In genomic region chr4:8533274-8533865, GRCh38 we compare ENCODE assay signal across 1 cellular context.
TF ChIP-seq lines count a peak whose summit lies in the region.

No MANE protein-coding gene starts in this region.

TF ChIP-seq in HepG2, 621 proteins besides CTCF, POLR2A, EP300 and RAD21:
- no peak for TF ChIP-seq ZNF597 (CRISPR knock-in tag; IDR thresholded peaks at IDR 0.05)
- no peak for TF ChIP-seq ZNF510 (CRISPR knock-in tag; IDR thresholded peaks at IDR 0.05; ENCODE audit: low read depth)
- TF ChIP-seq NFYC (CRISPR knock-in tag; IDR thresholded peaks at IDR 0.05) = no peak
- TF ChIP-seq, protein P1, sequence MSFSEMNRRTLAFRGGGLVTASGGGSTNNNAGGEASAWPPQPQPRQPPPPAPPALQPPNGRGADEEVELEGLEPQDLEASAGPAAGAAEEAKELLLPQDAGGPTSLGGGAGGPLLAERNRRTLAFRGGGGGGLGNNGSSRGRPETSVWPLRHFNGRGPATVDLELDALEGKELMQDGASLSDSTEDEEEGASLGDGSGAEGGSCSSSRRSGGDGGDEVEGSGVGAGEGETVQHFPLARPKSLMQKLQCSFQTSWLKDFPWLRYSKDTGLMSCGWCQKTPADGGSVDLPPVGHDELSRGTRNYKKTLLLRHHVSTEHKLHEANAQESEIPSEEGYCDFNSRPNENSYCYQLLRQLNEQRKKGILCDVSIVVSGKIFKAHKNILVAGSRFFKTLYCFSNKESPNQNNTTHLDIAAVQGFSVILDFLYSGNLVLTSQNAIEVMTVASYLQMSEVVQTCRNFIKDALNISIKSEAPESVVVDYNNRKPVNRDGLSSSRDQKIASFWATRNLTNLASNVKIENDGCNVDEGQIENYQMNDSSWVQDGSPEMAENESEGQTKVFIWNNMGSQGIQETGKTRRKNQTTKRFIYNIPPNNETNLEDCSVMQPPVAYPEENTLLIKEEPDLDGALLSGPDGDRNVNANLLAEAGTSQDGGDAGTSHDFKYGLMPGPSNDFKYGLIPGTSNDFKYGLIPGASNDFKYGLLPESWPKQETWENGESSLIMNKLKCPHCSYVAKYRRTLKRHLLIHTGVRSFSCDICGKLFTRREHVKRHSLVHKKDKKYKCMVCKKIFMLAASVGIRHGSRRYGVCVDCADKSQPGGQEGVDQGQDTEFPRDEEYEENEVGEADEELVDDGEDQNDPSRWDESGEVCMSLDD (CRISPR knock-in tag; IDR thresholded peaks at IDR 0.05; ENCODE audit: borderline replicate concordance) = no peak
- TF ChIP-seq ZNF468 (CRISPR knock-in tag; IDR thresholded peaks at IDR 0.05) = no peak
- TF ChIP-seq MBNL3 (CRISPR knock-in tag; conservative IDR thresholded peaks at IDR 0.05) = no peak
